8 cellular contexts compared by ENCODE assay signal in the genomic region with DNA sequence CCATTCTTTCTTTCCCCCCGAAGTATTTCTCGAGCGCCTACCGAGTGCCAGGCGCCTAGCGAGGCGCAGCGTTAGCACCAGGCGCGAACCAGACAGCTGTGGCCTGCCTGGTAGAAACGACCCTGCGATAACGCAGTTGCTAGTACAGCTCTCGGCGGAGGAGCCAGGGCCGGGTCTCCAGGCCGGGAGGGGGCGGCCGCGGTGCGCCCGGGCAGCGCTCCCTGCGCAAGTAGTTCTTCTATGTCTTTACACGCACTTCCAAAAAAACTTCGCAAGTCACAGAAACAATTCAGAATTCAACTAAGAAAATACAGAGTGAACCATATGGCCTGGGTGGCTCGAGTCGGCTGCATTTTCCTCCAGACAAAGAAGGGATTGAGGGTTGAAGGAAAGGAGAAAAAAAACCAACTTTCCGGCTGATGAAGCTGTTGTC. TPM values are rescaled to one million over a fixed set of nuclear protein-coding genes. Genes with fewer than 3 reads are reported as not detected.
DNase-seq lines count a peak whose midpoint lies in the region; ATAC-seq and TF ChIP-seq lines count a peak whose summit lies in the region.

No MANE protein-coding gene starts in this region.

- peak overlapping the region; percentile 29 for H3K27ac Mint-ChIP-seq in T-helper 17 cell
- no peak overlapping the region for H3K27ac Mint-ChIP-seq in effector memory CD8-positive, alpha-beta T cell
- H3K27ac Mint-ChIP-seq in nephron progenitor cell, result no peak overlapping the region

- peaks cover 19% of the 10 kb centered on the region for H3K4me1 Mint-ChIP-seq in T-helper 17 cell
- peaks cover 12 to 26% of the 10 kb centered on the region in 2 donors for H3K4me1 Mint-ChIP-seq in effector memory CD8-positive, alpha-beta T cell (ENCODE audit: low read depth in 2 of 2)
- H3K4me1 Mint-ChIP-seq in nephron progenitor cell, result peaks cover 46% of the 10 kb centered on the region

- H3K36me3 Mint-ChIP-seq in T-helper 17 cell (ENCODE audit: low read depth) (peaks cover 5% of the 10 kb centered on the region), nephron progenitor cell (ENCODE audit: low read depth) (no peaks in the 10 kb centered on the region)
- H3K36me3 Mint-ChIP-seq in effector memory CD8-positive, alpha-beta T cell (ENCODE audit: insufficient read depth), result peaks cover 12% of the 10 kb centered on the region

- no peak overlapping the region for H3K27ac ChIP-seq in caudate nucleus (ENCODE audit: low read depth, low read length)

- peak; percentile 74 for DNase-seq in activated effector memory CD4-positive, alpha-beta T cell treated with anti-CD3 and anti-CD28 coated beads, Interleukin-2, amount 50 U/mL, for 16 hours
- DNase-seq in activated effector memory CD4-positive, alpha-beta T cell treated with Interleukin-2 at 50 U/mL for 16 hours, result no peak
- DNase-seq in T-helper 17 cell, result peak in 1 of 3 donors; percentile 19
- no peak for DNase-seq in effector memory CD8-positive, alpha-beta T cell
- peak; percentile 67 for DNase-seq in nephron progenitor cell
- no peak for DNase-seq in NCI-H510A (lab: John Stamatoyannopoulos, UW)
- no peak for DNase-seq in caudate nucleus (lab: John Stamatoyannopoulos, UW)

- peak; percentile 41 for ATAC-seq in HG03095 (IDR thresholded peaks at IDR 0.05; ENCODE audit: unreplicated experiment)
- peak; percentile 60 for ATAC-seq in T-helper 17 cell
- ATAC-seq in effector memory CD8-positive, alpha-beta T cell (replicated peaks), result peak; percentile 48

- peaks cover 0 to 6% of the 10 kb centered on the region in 2 donors for H3K9me3 Mint-ChIP-seq in effector memory CD8-positive, alpha-beta T cell
- peaks cover 13% of the 10 kb centered on the region for H3K9me3 Mint-ChIP-seq in nephron progenitor cell

- TF ChIP-seq CTCF in nephron progenitor cell (IDR thresholded peaks at IDR 0.05), result peak; percentile 16

- H3K9me3 ChIP-seq in T-helper 17 cell (ENCODE audit: control insufficient read depth, low read length, poor library complexity, severe bottlenecking), result peaks cover 19% of the 10 kb centered on the region

- peak overlapping the region; percentile 91 for H3K4me3 Mint-ChIP-seq in T-helper 17 cell
- H3K4me3 Mint-ChIP-seq in effector memory CD8-positive, alpha-beta T cell, result peak overlapping the region; percentile 84 to 85
- peak overlapping the region; percentile 80 for H3K4me3 Mint-ChIP-seq in nephron progenitor cell

- H3K27me3 Mint-ChIP-seq in T-helper 17 cell (peaks cover 55% of the 10 kb centered on the region), nephron progenitor cell (ENCODE audit: low read depth, poor library complexity) (peaks cover 97% of the 10 kb centered on the region)
- H3K27me3 Mint-ChIP-seq in effector memory CD8-positive, alpha-beta T cell, result peaks cover 61 to 66% of the 10 kb centered on the region in 2 donors

RNA-seq across cellular contexts. Expression of a gene that starts 7.0 kb away (rescaled TPM):
- not detected for total RNA-seq in T-helper 17 cell

Comparison
In these comparisons a context has a peak if more than half of its experiments do, and no peak if none do; other contexts are left out.
1. DNase-seq: peak in activated effector memory CD4-positive, alpha-beta T cell treated with anti-CD3 and anti-CD28 coated beads, Interleukin-2, amount 50 U/mL, for 16 hours (single experiment) and nephron progenitor cell (single experiment); none in activated effector memory CD4-positive, alpha-beta T cell treated with Interleukin-2 at 50 U/mL for 16 hours (single experiment), effector memory CD8-positive, alpha-beta T cell (0 of 3), NCI-H510A (single experiment) and caudate nucleus (0 of 61).
2. Peak in every context shown above with its lines, with median percentiles within 50 percentile points of each other: ATAC-seq and H3K4me3 Mint-ChIP-seq.